ENCODE assay signal across 9 cellular contexts in the genomic region with DNA sequence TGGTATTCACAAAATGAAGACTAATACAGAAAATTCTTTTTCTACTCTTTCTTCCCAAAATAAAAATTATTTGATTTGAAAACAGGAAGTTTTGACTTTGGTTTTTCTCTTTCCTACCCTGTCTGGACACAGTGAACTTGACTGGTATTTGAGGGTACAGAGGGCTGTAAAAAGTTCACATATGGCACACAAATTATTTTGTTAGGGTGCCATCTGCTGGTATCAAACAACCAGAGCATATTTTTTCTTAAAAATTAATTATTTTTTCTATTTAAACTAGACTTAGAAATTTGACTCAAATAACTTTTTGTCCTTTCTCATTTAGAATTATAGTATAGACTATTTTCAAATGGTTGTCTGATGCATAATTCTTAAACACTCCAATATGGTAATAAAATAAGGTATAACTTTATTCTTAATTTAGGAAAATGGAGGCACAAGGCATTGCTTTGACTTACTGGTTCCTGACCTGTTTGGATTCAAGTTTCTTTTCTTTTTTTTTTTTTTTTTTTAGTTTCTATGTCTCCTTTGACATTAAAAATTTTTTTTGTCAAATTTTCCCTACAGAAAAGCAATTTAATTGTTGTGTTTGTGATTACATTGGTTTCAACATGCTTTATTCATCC.
DNase-seq lines count a peak whose midpoint lies in the region; ATAC-seq, FAIRE-seq and TF ChIP-seq lines count a peak whose summit lies in the region.
"Had no signal": no experiment of that assay in that cellular context is flagged by ENCODE, and none has a peak within 500 bp of the region (broad histone marks: within the 10 kb centered on the region; RNA-seq: fewer than 3 reads in every experiment).

No MANE protein-coding gene starts in this region.

- DNase-seq in GM03348 (ENCODE audit: low spot score) (peak; percentile 47), NCI-H1417 treated with DMSO at 0.1 percent for 48 hours (lab: John Stamatoyannopoulos, UW) (peak; percentile 71), bronchial epithelial cell (ENCODE audit: low read depth) (peak; percentile 33), nephron progenitor cell (no peak), CD14-positive monocyte (ENCODE audit: low spot score) (no peak), natural killer cell (no peak), left lung (no peak)
- no peak for DNase-seq in activated T-cell treated with anti-CD3 and anti-CD28 coated beads, Interleukin-2, amount 50 U/mL, for 48 hours

- H3K36me3 ChIP-seq in bronchial epithelial cell (ENCODE audit: control insufficient read depth, insufficient read depth, low read length) = no peaks in the 10 kb centered on the region
- H3K36me3 ChIP-seq in left lung = no peaks in the 10 kb centered on the region

- H3K27me3 Mint-ChIP-seq in nephron progenitor cell (ENCODE audit: low read depth, poor library complexity) (peaks cover 6% of the 10 kb centered on the region), CD14-positive monocyte (ENCODE audit: low read depth in 3 of 3) (no peaks in the 10 kb centered on the region), natural killer cell (ENCODE audit: low read depth in 2 of 2) (no peaks in the 10 kb centered on the region)

- TF ChIP-seq CTCF in bronchial epithelial cell (IDR thresholded peaks at IDR 0.05; ENCODE audit: insufficient read depth, low read length, severe bottlenecking) (peak; percentile 20), nephron progenitor cell (IDR thresholded peaks at IDR 0.05) (peak; percentile 28), CD14-positive monocyte (IDR thresholded peaks at IDR 0.05) (no peak), natural killer cell (IDR thresholded peaks at IDR 0.05) (no peak), left lung (IDR thresholded peaks at IDR 0.05) (peak in 1 of 2 donors; percentile 20)

- H3K4me1 Mint-ChIP-seq in nephron progenitor cell = no peaks in the 10 kb centered on the region
- no peaks in the 10 kb centered on the region for H3K4me1 Mint-ChIP-seq in CD14-positive monocyte
- H3K4me1 Mint-ChIP-seq in natural killer cell = no peaks in the 10 kb centered on the region

- H3K27ac Mint-ChIP-seq in nephron progenitor cell = no peak overlapping the region
- no peak overlapping the region for H3K27ac Mint-ChIP-seq in CD14-positive monocyte
- no peak overlapping the region for H3K27ac Mint-ChIP-seq in natural killer cell

- H3K4me3 Mint-ChIP-seq in nephron progenitor cell (no peak overlapping the region), CD14-positive monocyte (no peak overlapping the region), natural killer cell (no peak overlapping the region)

- H3K4me1 ChIP-seq in left lung = no peaks in the 10 kb centered on the region

- peaks cover 2% of the 10 kb centered on the region for H3K27me3 ChIP-seq in bronchial epithelial cell (ENCODE audit: control insufficient read depth, insufficient read depth, low read length)
- no peaks in the 10 kb centered on the region for H3K27me3 ChIP-seq in left lung

- no peaks in the 10 kb centered on the region for H3K9me3 ChIP-seq in left lung

- no peak for FAIRE-seq in bronchial epithelial cell (lab: Jason Lieb, UNC)
- FAIRE-seq: colon had no signal

- intact Hi-C loops in CD14-positive monocyte (cut with micrococcal nuclease) = no loop called here
- intact Hi-C loops in natural killer cell (cut with micrococcal nuclease) = no loop called here
- intact Hi-C loops in left lung (cut with DNase I) = loop anchor here in 1 of 2 donors (10.0 kb wide), 1 partner anchor 782 kb away; no protein-coding TSS in a partner anchor

- no peak overlapping the region for H3K27ac ChIP-seq in left lung

- ATAC-seq in natural killer cell (no peak), left lung (no peak)

- H3K9me3 Mint-ChIP-seq in nephron progenitor cell (no peaks in the 10 kb centered on the region), CD14-positive monocyte (peaks cover 0 to 3% (median 0%) of the 10 kb centered on the region in 7 donors), natural killer cell (peaks cover 6 to 9% of the 10 kb centered on the region in 2 donors)

- no peak overlapping the region for H3K4me3 ChIP-seq in bronchial epithelial cell (ENCODE audit: low read depth, low read length)
- H3K4me3 ChIP-seq in left lung = no peak overlapping the region

- no peaks in the 10 kb centered on the region for H3K36me3 Mint-ChIP-seq in nephron progenitor cell (ENCODE audit: low read depth)
- H3K36me3 Mint-ChIP-seq in CD14-positive monocyte = no peaks in the 10 kb centered on the region
- H3K36me3 Mint-ChIP-seq in natural killer cell = no peaks in the 10 kb centered on the region

Comparison
In these comparisons a context has a peak if more than half of its experiments do, and no peak if none do; other contexts are left out.
1. DNase-seq: peak in GM03348 (single experiment), NCI-H1417 treated with DMSO at 0.1 percent for 48 hours (single experiment) and bronchial epithelial cell (single experiment); none in nephron progenitor cell (single experiment), CD14-positive monocyte (single experiment), natural killer cell (single experiment), activated T-cell treated with anti-CD3 and anti-CD28 coated beads, Interleukin-2, amount 50 U/mL, for 48 hours (0 of 2) and left lung (0 of 2).
2. CTCF ChIP-seq: peak in bronchial epithelial cell (single experiment) and nephron progenitor cell (single experiment); none in CD14-positive monocyte (single experiment) and natural killer cell (single experiment).